In the genomic region with DNA sequence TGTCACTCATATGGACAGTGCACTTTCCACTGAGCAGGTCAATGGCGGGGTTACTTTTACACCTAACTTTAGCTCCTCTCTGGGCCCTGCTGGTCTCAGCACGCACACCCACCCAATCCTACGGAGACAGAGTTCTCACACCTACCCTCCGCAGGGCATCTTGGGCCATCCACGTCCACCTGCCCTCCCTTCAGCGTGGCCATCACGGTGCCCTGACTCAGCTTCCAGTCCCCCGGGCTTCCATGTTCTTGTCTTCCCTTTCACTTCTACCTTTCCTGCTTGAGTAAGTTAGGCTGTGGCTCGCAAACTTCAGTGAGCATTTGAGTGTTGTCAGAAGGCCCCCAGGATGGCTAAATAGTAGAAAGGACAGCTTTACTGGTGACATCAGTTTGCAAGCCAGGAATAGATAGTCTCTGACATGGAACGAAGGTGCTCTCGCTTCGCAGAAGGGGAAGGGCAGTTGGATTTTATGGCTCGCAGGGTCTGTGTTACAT, we compare ENCODE assay signal across 10 cellular contexts.
"Had no signal": no experiment of that assay in that cellular context is flagged by ENCODE, and none has a peak within 500 bp of the region (broad histone marks: within the 10 kb centered on the region; RNA-seq: fewer than 3 reads in every experiment).

No MANE protein-coding gene starts in this region.

- H3K27me3 ChIP-seq: brain microvascular endothelial cell, SJCRH30, tibial artery had no signal

- H3K27me3 Mint-ChIP-seq: activated naive CD8-positive, alpha-beta T cell had no signal

- H3K4me3 Mint-ChIP-seq: activated CD4-positive, alpha-beta memory T cell treated with anti-CD3 and anti-CD28 coated beads, Interleukin-2, amount 10 ng/mL, durations not matched to agents 7 days and 5 days; activated naive CD8-positive, alpha-beta T cell; natural killer cell had no signal

- H3K36me3 Mint-ChIP-seq: natural killer cell had no signal

- H3K9me3 ChIP-seq: SJCRH30, tibial artery had no signal

- H3K9me3 Mint-ChIP-seq: activated CD4-positive, alpha-beta memory T cell treated with anti-CD3 and anti-CD28 coated beads, Interleukin-2, amount 10 ng/mL, durations not matched to agents 7 days and 5 days; natural killer cell had no signal

- DNase-seq: activated CD4-positive, alpha-beta memory T cell treated with anti-CD3 and anti-CD28 coated beads, Interleukin-2, amount 10 ng/mL, durations not matched to agents 7 days and 5 days; activated CD4-positive, alpha-beta T cell treated with anti-CD3 and anti-CD28 coated beads for 1 hour; amygdala; brain microvascular endothelial cell; cerebellar nuclear complex; occipital lobe had no signal

- H3K36me3 ChIP-seq: brain microvascular endothelial cell, SJCRH30, tibial artery had no signal

- H3K27ac Mint-ChIP-seq: activated CD4-positive, alpha-beta memory T cell treated with anti-CD3 and anti-CD28 coated beads, Interleukin-2, amount 10 ng/mL, durations not matched to agents 7 days and 5 days; activated naive CD8-positive, alpha-beta T cell; natural killer cell had no signal

- H3K27ac ChIP-seq: brain microvascular endothelial cell, SJCRH30 had no signal

- ATAC-seq: natural killer cell had no signal

- H3K4me3 ChIP-seq: SJCRH30, tibial artery had no signal

- H3K4me1 Mint-ChIP-seq: activated CD4-positive, alpha-beta memory T cell treated with anti-CD3 and anti-CD28 coated beads, Interleukin-2, amount 10 ng/mL, durations not matched to agents 7 days and 5 days; natural killer cell had no signal
